8 cellular contexts compared by ENCODE assay signal in the genomic region with DNA sequence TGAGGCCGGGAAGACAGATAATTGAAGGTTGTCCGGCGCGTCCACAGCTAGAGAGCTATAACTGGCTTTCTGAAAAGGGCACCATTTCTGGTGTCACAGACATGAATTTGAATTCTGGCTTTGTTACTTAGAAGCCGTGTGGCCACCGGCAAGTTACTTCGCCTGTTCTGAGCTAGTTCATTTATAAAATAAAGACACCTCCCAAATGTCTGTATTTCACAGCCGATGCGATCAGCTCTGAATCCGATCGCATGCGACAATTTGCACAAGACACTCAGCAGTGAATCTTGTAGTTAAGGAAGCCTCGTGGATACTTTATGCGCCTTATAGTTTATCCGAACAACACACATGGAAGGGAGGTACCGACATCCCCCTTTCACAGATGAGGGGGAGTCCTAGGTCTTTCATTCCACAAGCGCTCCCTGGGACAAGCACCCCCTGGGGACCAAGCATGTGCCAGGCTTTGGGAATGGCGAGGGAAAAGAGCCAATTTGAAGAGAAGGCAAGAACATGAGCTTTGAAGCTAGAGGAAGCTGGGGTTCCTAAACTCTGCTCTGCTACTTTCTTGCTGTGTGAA. TPM values are rescaled to one million over a fixed set of nuclear protein-coding genes. Genes with fewer than 3 reads are reported as not detected.
DNase-seq lines count a peak whose midpoint lies in the region; ATAC-seq and TF ChIP-seq lines count a peak whose summit lies in the region.

No MANE protein-coding gene starts in this region.

- no peak for TF ChIP-seq POLR2A in stomach (IDR thresholded peaks at IDR 0.05)

- H3K36me3 Mint-ChIP-seq in HFFc6 (ENCODE audit: low read depth): peaks cover 29% of the 10 kb centered on the region
- H3K36me3 Mint-ChIP-seq in activated naive CD4-positive, alpha-beta T cell treated with anti-CD3 and anti-CD28 coated beads, Interleukin-2, amount 50 U/mL, for 72 hours: peaks cover 11 to 47% of the 10 kb centered on the region in 2 donors

- 14 to 24% (median 22%) methylated on average over 18 of the region's 18 CpGs for WGBS in stomach, 5 donors

- H3K4me3 ChIP-seq in BLaER1 (peak overlapping the region; percentile 95), iPS-18c (ENCODE audit: insufficient read depth, low read depth, low read length) (peak overlapping the region; percentile 44), stomach (peak overlapping the region; percentile 68 to 84 (median 78))

- H3K9ac ChIP-seq in BLaER1: peak overlapping the region; percentile 97

- no peak for ATAC-seq in activated naive CD4-positive, alpha-beta T cell treated with anti-CD3 and anti-CD28 coated beads, Interleukin-2, amount 50 U/mL, for 72 hours
- ATAC-seq in HG02852 (IDR thresholded peaks at IDR 0.05; ENCODE audit: unreplicated experiment): no peak
- no peak for ATAC-seq in omental fat pad (ENCODE audit: low FRiP score)

- H3K4me1 ChIP-seq in BLaER1 (peaks cover 70% of the 10 kb centered on the region), stomach (peaks cover 32 to 71% (median 58%) of the 10 kb centered on the region in 4 donors)

- no peak for DNase-seq in HFFc6
- no peak for DNase-seq in activated naive CD4-positive, alpha-beta T cell treated with anti-CD3 and anti-CD28 coated beads, Interleukin-2, amount 50 U/mL, for 72 hours (ENCODE audit: low spot score in 2 of 2)
- no peak for DNase-seq in stomach
- no peak for DNase-seq in omental fat pad (ENCODE audit: low spot score)
- DNase-seq in 8988T: no peak

- H3K9me3 ChIP-seq in BLaER1 (no peaks in the 10 kb centered on the region), iPS-18c (ENCODE audit: control insufficient read depth, insufficient read depth, low read length) (no peaks in the 10 kb centered on the region), stomach (no peaks in the 10 kb centered on the region)

- peak overlapping the region; percentile 96 for H3K4me3 Mint-ChIP-seq in HFFc6

- intact Hi-C loops in stomach (cut with DNase I; ENCODE audit: low total_unique reads): no loop called here

- H3K27me3 ChIP-seq in BLaER1: no peaks in the 10 kb centered on the region
- no peaks in the 10 kb centered on the region for H3K27me3 ChIP-seq in stomach

- H3K4me1 Mint-ChIP-seq in HFFc6 (ENCODE audit: low read depth): peaks cover 59% of the 10 kb centered on the region

- no peak for TF ChIP-seq EP300 in stomach (IDR thresholded peaks at IDR 0.05)

- H3K27me3 Mint-ChIP-seq in HFFc6 (ENCODE audit: insufficient read depth): peaks cover 64% of the 10 kb centered on the region

- peak overlapping the region; percentile 96 for H3K4me2 ChIP-seq in BLaER1

- H4K20me1 ChIP-seq in BLaER1: peaks cover 29% of the 10 kb centered on the region

- peaks cover 28% of the 10 kb centered on the region for H3K9me3 Mint-ChIP-seq in HFFc6
- no peaks in the 10 kb centered on the region for H3K9me3 Mint-ChIP-seq in activated naive CD4-positive, alpha-beta T cell treated with anti-CD3 and anti-CD28 coated beads, Interleukin-2, amount 50 U/mL, for 72 hours

- H3K36me3 ChIP-seq in BLaER1 (peaks cover 26% of the 10 kb centered on the region), stomach (peaks cover 0 to 8% (median 2%) of the 10 kb centered on the region in 4 donors)

- peak overlapping the region; percentile 98 for H3K27ac Mint-ChIP-seq in HFFc6
- H3K27ac Mint-ChIP-seq in activated naive CD4-positive, alpha-beta T cell treated with anti-CD3 and anti-CD28 coated beads, Interleukin-2, amount 50 U/mL, for 72 hours: peak overlapping the region; percentile 82 to 92

- TF ChIP-seq CTCF in HFFc6 (IDR thresholded peaks at IDR 0.05) (no peak), stomach (IDR thresholded peaks at IDR 0.05) (peak in 1 of 7 experiments; percentile 4), omental fat pad (IDR thresholded peaks at IDR 0.05) (no peak)

- H3K27ac ChIP-seq in BLaER1 (peak overlapping the region; percentile 87), stomach (peak overlapping the region; percentile 94 to 97 (median 97))

RNA-seq across cellular contexts. Expression of gene ID3, which starts 4.0 kb away (rescaled TPM):
- 100 to 1,000 TPM; 560 to 690 (median 604) TPM for total RNA-seq in HFFc6 (2021; fragmentation: NEBNext Ultra II Directional; extraction: Animal tissue kit (Norgen Biotek cat#: 25700))
- 100 to 1,000 TPM in 1 of 2 donors, 10 to 100 TPM in 1; 31.5 to 290 TPM for total RNA-seq in activated naive CD4-positive, alpha-beta T cell treated with anti-CD3 and anti-CD28 coated beads, Interleukin-2, amount 50 U/mL, for 72 hours
- 1,000 to 10,000 TPM in 1 of 5 donors, 100 to 1,000 TPM in 3, 10 to 100 TPM in 1; 90.6 to 1,101 (median 120) TPM for total RNA-seq in stomach
- polyA plus RNA-seq in stomach: 100 to 1,000 TPM in 2 of 3 donors, 10 to 100 TPM in 1; 79.4 to 226 (median 139) TPM
- total RNA-seq in omental fat pad: 100 to 1,000 TPM; 134 to 322 (median 179) TPM

RNA-seq across cellular contexts. Expression of gene E2F2, which starts 24.3 kb away (rescaled TPM):
- 1 to 10 TPM in 5 of 6 experiments, under 1 TPM in 1; 0.83 to 2.1 (median 1.9) TPM for total RNA-seq in HFFc6 (2021; fragmentation: NEBNext Ultra II Directional; extraction: Animal tissue kit (Norgen Biotek cat#: 25700))
- 10 to 100 TPM; 19.3 to 23.2 TPM for total RNA-seq in activated naive CD4-positive, alpha-beta T cell treated with anti-CD3 and anti-CD28 coated beads, Interleukin-2, amount 50 U/mL, for 72 hours
- 10 to 100 TPM in 1 of 5 donors, 1 to 10 TPM in 3, under 1 TPM in 1; 0.58 to 27.8 (median 3.5) TPM for total RNA-seq in stomach
- polyA plus RNA-seq in stomach: 1 to 10 TPM in 1 of 3 donors, under 1 TPM in 2; 0.61 to 3.2 (median 0.87) TPM
- 1 to 10 TPM in 1 of 4 donors, under 1 TPM in 3; 0.31 to 1.5 (median 0.46) TPM for total RNA-seq in omental fat pad

Comparison
In these comparisons a context has a peak if more than half of its experiments do, and no peak if none do; other contexts are left out.
1. H3K4me3 ChIP-seq: peak in every context shown above with its lines; median percentile 95 in BLaER1; 78 in stomach; 44 in iPS-18c.